In the genomic region with DNA sequence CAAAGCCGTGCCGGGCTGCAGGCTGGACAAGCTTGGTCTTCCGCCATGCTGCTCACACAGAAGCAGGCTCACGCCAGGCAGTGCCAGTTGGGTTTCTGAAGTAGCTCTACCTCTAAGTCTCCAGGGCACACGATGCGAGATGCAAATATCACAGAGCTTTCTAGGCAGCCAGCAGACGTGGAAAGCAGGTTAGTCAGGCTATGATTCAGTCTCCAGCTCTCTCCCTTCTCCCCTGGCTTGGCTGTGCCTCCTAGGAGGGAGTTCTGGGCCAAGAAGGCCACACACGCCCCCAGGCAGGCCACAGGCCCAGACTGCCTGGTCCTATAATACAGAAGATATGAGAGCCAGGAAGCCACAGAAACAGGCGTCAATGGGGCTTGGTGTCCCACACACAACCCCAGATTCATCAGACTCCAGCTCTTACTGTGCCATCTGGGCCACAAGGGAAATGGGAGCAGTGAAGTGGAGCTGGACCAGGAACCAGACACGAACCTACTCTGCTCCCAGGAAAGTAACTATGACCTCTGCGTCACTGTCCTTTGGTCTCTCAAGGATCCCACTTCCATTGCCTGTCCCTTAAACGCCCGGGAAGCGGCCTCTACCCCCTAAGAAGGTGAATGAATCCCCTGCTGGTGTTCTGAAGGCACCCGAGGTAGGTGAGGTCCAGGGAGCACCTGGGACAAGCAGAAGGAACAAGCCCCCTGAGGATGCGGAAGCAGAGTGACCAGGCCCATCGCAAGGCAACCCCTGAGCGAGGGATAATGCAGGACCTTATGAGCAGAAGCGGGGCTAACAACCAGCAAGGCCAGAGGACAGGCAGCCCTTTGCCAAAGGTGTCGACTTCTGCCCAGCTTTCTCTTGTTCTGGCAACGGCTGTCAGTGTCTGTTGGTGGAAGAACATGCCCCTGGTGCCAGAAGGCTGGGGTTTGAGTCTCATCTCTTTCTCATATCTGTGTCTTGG, we compare ENCODE assay signal across 9 cellular contexts.
DNase-seq lines count a peak whose midpoint lies in the region; ATAC-seq, FAIRE-seq and TF ChIP-seq lines count a peak whose summit lies in the region.
"Had no signal": no experiment of that assay in that cellular context is flagged by ENCODE, and none has a peak within 500 bp of the region (broad histone marks: within the 10 kb centered on the region; RNA-seq: fewer than 3 reads in every experiment).

No MANE protein-coding gene starts in this region.

- POLR2A ChIA-PET in HepG2 (lab: Yijun Ruan, JAX): no interaction called here
- POLR2A ChIA-PET in GM12878 (lab: Charles Lee): interaction anchor here (0.6 to 8.9 kb wide), 18 partner anchors 10 to 721 kb away, joined by 3 to 96 read pairs (median 6); a partner anchor contains a TSS

- TF ChIP-seq RAD21 in HepG2 (CRISPR knock-in tag; IDR thresholded peaks at IDR 0.05) (no peak), GM12878 (IDR thresholded peaks at IDR 0.05; ENCODE audit: insufficient read depth, low read depth, low read length) (no peak)

- SMC1A ChIA-PET in GM12878 (lab: Charles Lee; ENCODE audit: uncharacterized antibody, unreplicated experiment): interaction anchor here (0.6 to 17.6 kb wide), 26 partner anchors 9 to 152 kb away, joined by 3 to 241 read pairs (median 5); a partner anchor contains a TSS

- no peak overlapping the region for H2AFZ ChIP-seq in HepG2 (ENCODE audit: low read length)
- H2AFZ ChIP-seq in GM12878 (ENCODE audit: control insufficient read depth, low read depth, low read length): peak overlapping the region; percentile 38

- H3K9ac ChIP-seq in HepG2 (ENCODE audit: insufficient read depth, low read depth, low read length) (no peak overlapping the region), GM12878 (ENCODE audit: control insufficient read depth, insufficient read depth, low read length) (peak overlapping the region; percentile 86)

- H3K4me1 ChIP-seq in right lobe of liver: peaks cover 0 to 16% (median 0%) of the 10 kb centered on the region in 4 donors
- peaks cover 12% of the 10 kb centered on the region for H3K4me1 ChIP-seq in HepG2 (ENCODE audit: insufficient read depth, low read length)
- peaks cover 69% of the 10 kb centered on the region for H3K4me1 ChIP-seq in GM12878 (ENCODE audit: control insufficient read depth, insufficient read depth, low read length)
- H3K4me1 ChIP-seq in lower lobe of right lung: peaks cover 81% of the 10 kb centered on the region
- peaks cover 5 to 10% of the 10 kb centered on the region in 2 donors for H3K4me1 ChIP-seq in aorta (ENCODE audit: control insufficient read depth in 1 of 2, insufficient read depth in 2 of 2, low read length in 2 of 2)
- no peaks in the 10 kb centered on the region for H3K4me1 ChIP-seq in prostate gland (replicated peaks)

- TF ChIP-seq POLR2A in right lobe of liver (IDR thresholded peaks at IDR 0.05) (no peak), HepG2 (IDR thresholded peaks at IDR 0.05; ENCODE audit: insufficient read depth in 1 of 2, low read depth in 2 of 2, low read length in 2 of 2) (no peak), GM12878 (IDR thresholded peaks at IDR 0.05; ENCODE audit: low read depth, low read length) (no peak), prostate gland (IDR thresholded peaks at IDR 0.05) (no peak)

- RAD21 ChIA-PET in GM12878 (lab: Charles Lee; ENCODE audit: unreplicated experiment): interaction anchor here (0.8 to 10.4 kb wide), 28 partner anchors 10 to 1071 kb away, joined by 3 to 193 read pairs (median 5); a partner anchor contains a TSS

- peak overlapping the region in 1 of 3 donors; percentile 8 for H3K27ac ChIP-seq in right lobe of liver
- H3K27ac ChIP-seq in HepG2 (ENCODE audit: extremely low read length, insufficient read depth, low read length): no peak overlapping the region
- H3K27ac ChIP-seq in GM12878 (ENCODE audit: control insufficient read depth, insufficient read depth): peak overlapping the region; percentile 99
- H3K27ac ChIP-seq in lower lobe of right lung: peak overlapping the region; percentile 73
- H3K27ac ChIP-seq in aorta (ENCODE audit: low read depth in 1 of 2, low read length in 2 of 2): peak overlapping the region; percentile 28 to 76
- no peak overlapping the region for H3K27ac ChIP-seq in prostate gland

- intact Hi-C loops in right lobe of liver (cut with DNase I): no loop called here
- intact Hi-C loops in HepG2 (cut with micrococcal nuclease; ENCODE audit: unreplicated experiment): no loop called here
- intact Hi-C loops in GM12878 (cut with micrococcal nuclease; ENCODE audit: unreplicated experiment): loop anchor here (5.0 kb wide), 1 partner anchor 41 kb away; no protein-coding TSS in a partner anchor
- intact Hi-C loops in lower lobe of right lung (cut with DNase I): no loop called here
- intact Hi-C loops in aorta (cut with DNase I): loop anchor here in 1 of 2 donors (5.0 kb wide), 1 partner anchor 61 kb away; a partner anchor contains a TSS
- intact Hi-C loops in prostate gland (cut with DNase I): no loop called here

- FAIRE-seq in HepG2 (lab: Jason Lieb, UNC) (no peak), GM12878 (lab: Jason Lieb, UNC) (no peak)

- CTCF ChIA-PET in HepG2 (lab: Yijun Ruan, JAX; ENCODE audit: low intra/inter-chr PET ratio, low total read pairs): no interaction called here
- CTCF ChIA-PET in GM12878 (lab: Yijun Ruan, JAX): interaction anchor here (0.8 to 9.6 kb wide), 24 partner anchors 12 to 189 kb away, joined by 3 to 113 read pairs (median 5); a partner anchor contains a TSS

- TF ChIP-seq CTCF in right lobe of liver (IDR thresholded peaks at IDR 0.05) (no peak), HepG2 (CRISPR knock-in tag; IDR thresholded peaks at IDR 0.05) (no peak), GM12878 (IDR thresholded peaks at IDR 0.05 in 2 of 3, conservative IDR thresholded peaks at IDR 0.05 in 1 of 3; ENCODE audit: control insufficient read depth in 2 of 3, extremely low read depth in 1 of 3, insufficient read depth in 1 of 3, low read depth in 3 of 3, low read length in 3 of 3) (no peak), lower lobe of right lung (IDR thresholded peaks at IDR 0.05) (no peak), prostate gland (IDR thresholded peaks at IDR 0.05) (no peak)

- H3K36me3 ChIP-seq in right lobe of liver (no peaks in the 10 kb centered on the region), HepG2 (replicated peaks in 1 of 2; ENCODE audit: control insufficient read depth in 1 of 2, insufficient read depth in 2 of 2, low read length in 2 of 2) (no peaks in the 10 kb centered on the region), GM12878 (ENCODE audit: control insufficient read depth in 2 of 2, insufficient read depth in 2 of 2, low read length in 1 of 2) (peaks cover 0 to 7% of the 10 kb centered on the region in 2 experiments), lower lobe of right lung (no peaks in the 10 kb centered on the region), aorta (ENCODE audit: control insufficient read depth in 1 of 2, insufficient read depth in 2 of 2, low read length in 1 of 2) (no peaks in the 10 kb centered on the region), prostate gland (no peaks in the 10 kb centered on the region)

- WGBS in right lobe of liver (ENCODE audit: insufficient coverage, low coverage, low lambda C conversion rate, missing lambda C conversion rate): 79% methylated on average over 9 of the region's 21 CpGs
- 87% methylated on average over 20 of the region's 21 CpGs for WGBS in HepG2 (ENCODE audit: low lambda C conversion rate)
- 61% methylated on average over 21 of the region's 21 CpGs for WGBS in GM12878 (ENCODE audit: insufficient coverage, insufficient replicate concordance, low lambda C conversion rate, missing lambda C conversion rate)
- 45 to 62% methylated on average over 21 of the region's 21 CpGs for WGBS in aorta, 2 donors
- WGBS in prostate gland: 91% methylated on average over 21 of the region's 21 CpGs

- H4K20me1 ChIP-seq in HepG2 (ENCODE audit: insufficient read depth, low read length) (no peaks in the 10 kb centered on the region), GM12878 (ENCODE audit: control insufficient read depth, insufficient read depth) (no peaks in the 10 kb centered on the region)

- no peak for DNase-seq in right lobe of liver
- DNase-seq in HepG2 (ENCODE audit: low spot score): no peak
- peak; percentile 42 for DNase-seq in GM12878 (ENCODE audit: low read depth, low spot score)
- no peak for DNase-seq in lower lobe of right lung
- peak; percentile 65 to 85 for DNase-seq in aorta
- no peak for DNase-seq in NCI-H2081 treated with DMSO at 0.1 percent for 48 hours (lab: John Stamatoyannopoulos, UW)
- DNase-seq in prostate gland (ENCODE audit: low spot score): no peak
- no peak for DNase-seq in SW 1271 (lab: John Stamatoyannopoulos, UW)
- DNase-seq: stimulated activated naive CD4-positive, alpha-beta T cell had no signal

- H3K79me2 ChIP-seq in HepG2 (ENCODE audit: insufficient read depth, low read length): no peaks in the 10 kb centered on the region
- peaks cover 67% of the 10 kb centered on the region for H3K79me2 ChIP-seq in GM12878 (ENCODE audit: control insufficient read depth, insufficient read depth, low read length)

- H3K4me3 ChIP-seq in right lobe of liver (no peak overlapping the region), HepG2 (replicated peaks in 1 of 3; ENCODE audit: insufficient read depth in 1 of 3, low read depth in 2 of 3, low read length in 3 of 3) (no peak overlapping the region), GM12878 (peak overlapping the region; percentile 22; the same call in 1 of the 2 replicates), lower lobe of right lung (no peak overlapping the region), aorta (ENCODE audit: low read length in 2 of 2) (no peak overlapping the region), prostate gland (no peak overlapping the region)

- in situ Hi-C loops in HepG2 (cut with HindIII; ENCODE audit: extremely low pct_ligation_motif_present, low pct_unique_long_range_greater_than_20kb) (no loop called here), GM12878 (cut with MboI) (loop anchor here (5.0 kb wide), 1 partner anchor 44 kb away; no protein-coding TSS in a partner anchor)

- TF ChIP-seq EP300 in HepG2 (IDR thresholded peaks at IDR 0.05; ENCODE audit: low read depth in 2 of 2, low read length in 2 of 2): no peak
- TF ChIP-seq EP300 in HepG2 (CRISPR knock-in tag; IDR thresholded peaks at IDR 0.05; ENCODE audit: borderline replicate concordance): no peak
- 0 out of 4 replicates have a peak, but pooled peaks of 1 of the 2 experiments have one; percentile 28 for TF ChIP-seq EP300 in GM12878 (IDR thresholded peaks at IDR 0.05; ENCODE audit: borderline replicate concordance in 1 of 2, control insufficient read depth in 1 of 2, low read depth in 2 of 2, low read length in 2 of 2)

- H3K9me3 ChIP-seq in right lobe of liver (no peaks in the 10 kb centered on the region), HepG2 (ENCODE audit: low read length) (no peaks in the 10 kb centered on the region), GM12878 (replicated peaks; ENCODE audit: control insufficient read depth, insufficient read depth, low read length) (no peaks in the 10 kb centered on the region), lower lobe of right lung (no peaks in the 10 kb centered on the region), aorta (ENCODE audit: control insufficient read depth, low read length) (no peaks in the 10 kb centered on the region), prostate gland (no peaks in the 10 kb centered on the region)

- H3K4me2 ChIP-seq in HepG2 (ENCODE audit: low read depth, low read length) (no peak overlapping the region), GM12878 (ENCODE audit: control insufficient read depth, insufficient read depth) (peak overlapping the region; percentile 93)

- H3K27me3 ChIP-seq in right lobe of liver: no peaks in the 10 kb centered on the region
- no peaks in the 10 kb centered on the region for H3K27me3 ChIP-seq in HepG2 (ENCODE audit: control insufficient read depth in 1 of 2, insufficient read depth in 2 of 2, low read length in 2 of 2)
- H3K27me3 ChIP-seq in GM12878 (replicated peaks in 1 of 2; ENCODE audit: control insufficient read depth in 2 of 2, insufficient read depth in 2 of 2, low read length in 1 of 2): no peaks in the 10 kb centered on the region
- H3K27me3 ChIP-seq in lower lobe of right lung (ENCODE audit: low read depth): no peaks in the 10 kb centered on the region
- H3K27me3 ChIP-seq in aorta (ENCODE audit: control insufficient read depth in 1 of 2, insufficient read depth in 2 of 2, low read length in 1 of 2): no peaks in the 10 kb centered on the region
- no peaks in the 10 kb centered on the region for H3K27me3 ChIP-seq in prostate gland (replicated peaks; ENCODE audit: insufficient read depth)

- BruUV-seq in HepG2 (replicated peaks; lab: Mats Ljungman, UMichigan) (no TSS peak), GM12878 (replicated peaks; lab: Mats Ljungman, UMichigan) (TSS peak; percentile 66)

- ATAC-seq in right lobe of liver (peak in 3 of 4 donors; percentile 17 to 51 (median 24)), HepG2 (no peak), GM12878 (peak; percentile 7), lower lobe of right lung (no peak), aorta (ENCODE audit: low FRiP score) (peak; percentile 55)

Comparison
In these comparisons a context has a peak if more than half of its experiments do, and no peak if none do; other contexts are left out.
1. ATAC-seq: peak in right lobe of liver (3 of 4), GM12878 (single experiment) and aorta (single experiment); none in HepG2 (single experiment) and lower lobe of right lung (0 of 2).
2. DNase-seq: peak in GM12878 (single experiment) and aorta (2 of 2); none in right lobe of liver (0 of 3), HepG2 (single experiment), lower lobe of right lung (single experiment), NCI-H2081 treated with DMSO at 0.1 percent for 48 hours (single experiment), prostate gland (single experiment) and SW 1271 (0 of 2).
3. H3K27ac ChIP-seq: peak in GM12878 (single experiment), lower lobe of right lung (single experiment) and aorta (2 of 2); none in HepG2 (single experiment) and prostate gland (0 of 2).